Comparison of ENCODE assay signal across 8 cellular contexts in genomic region chr7:55019329-55019690, GRCh38. TPM values are rescaled to one million over a fixed set of nuclear protein-coding genes. Genes with fewer than 3 reads are reported as not detected.
DNase-seq lines count a peak whose midpoint lies in the region; ATAC-seq and TF ChIP-seq lines count a peak whose summit lies in the region.

No MANE protein-coding gene starts in this region.

- H3K36me3 Mint-ChIP-seq in T-helper 17 cell (ENCODE audit: low read depth), result no peaks in the 10 kb centered on the region

- DNase-seq in GM10248 (ENCODE audit: extremely low spot score) (peak; percentile 31), T-helper 17 cell (no peak), left cardiac atrium (peak; percentile 80), retina (peak; percentile 72), GM19238 (ENCODE audit: insufficient read length, low spot score) (no peak), activated gamma-delta T cell treated with Interleukin-2 at 50 U/mL for 16 hours (no peak)
- DNase-seq in activated CD8-positive, alpha-beta memory T cell treated with anti-CD3 and anti-CD28 coated beads, Interleukin-2, amount 50 U/mL, for 4 hours, result no peak

- POLR2A ChIA-PET in GM10248 (lab: Yijun Ruan, JAX), result no interaction called here

- CTCF ChIA-PET in GM10248 (lab: Yijun Ruan, JAX), result no interaction called here

- H3K27ac Mint-ChIP-seq in T-helper 17 cell, result no peak overlapping the region

- intact Hi-C loops in left cardiac atrium (cut with DNase I), result loop anchor here in 1 of 2 donors (10.0 kb wide), 1 partner anchor 175 kb away; no protein-coding TSS in a partner anchor

- H3K4me3 Mint-ChIP-seq in T-helper 17 cell, result peak overlapping the region; percentile 77

- TF ChIP-seq CTCF in GM10248 (IDR thresholded peaks at IDR 0.05; ENCODE audit: control extremely low read depth, extremely low read depth, low read depth, missing control alignments), result no peak

- no peaks in the 10 kb centered on the region for H3K9me3 ChIP-seq in T-helper 17 cell (ENCODE audit: control insufficient read depth, low read length, poor library complexity, severe bottlenecking)

- no peak for ATAC-seq in T-helper 17 cell
- peak; percentile 41 to 44 for ATAC-seq in left cardiac atrium
- ATAC-seq in GM21526 (IDR thresholded peaks at IDR 0.05; ENCODE audit: low FRiP score, unreplicated experiment), result no peak

- H3K4me1 Mint-ChIP-seq in T-helper 17 cell, result no peaks in the 10 kb centered on the region

- peaks cover 75% of the 10 kb centered on the region for H3K27me3 Mint-ChIP-seq in T-helper 17 cell

RNA-seq across cellular contexts. Expression of gene EGFR, which starts 0.5 kb away (rescaled TPM):
- total RNA-seq in T-helper 17 cell (not detected), left cardiac atrium (10 to 100 TPM; 23.3 to 26.6 TPM)

Comparison
In these comparisons a context has a peak if more than half of its experiments do, and no peak if none do; other contexts are left out.
1. DNase-seq: peak in GM10248 (single experiment), left cardiac atrium (single experiment) and retina (single experiment); none in T-helper 17 cell (0 of 3), GM19238 (single experiment), activated CD8-positive, alpha-beta memory T cell treated with anti-CD3 and anti-CD28 coated beads, Interleukin-2, amount 50 U/mL, for 4 hours (single experiment) and activated gamma-delta T cell treated with Interleukin-2 at 50 U/mL for 16 hours (single experiment).
2. ATAC-seq: peak in left cardiac atrium (2 of 2); none in T-helper 17 cell (single experiment) and GM21526 (single experiment).
3. RNA of gene EGFR, which starts 0.5 kb away (total RNA-seq): 23.3 to 26.6 TPM in left cardiac atrium; not detected in T-helper 17 cell; every median in the first group is over 10 times any median in the second.